5 cellular contexts compared by ENCODE assay signal in the genomic region with DNA sequence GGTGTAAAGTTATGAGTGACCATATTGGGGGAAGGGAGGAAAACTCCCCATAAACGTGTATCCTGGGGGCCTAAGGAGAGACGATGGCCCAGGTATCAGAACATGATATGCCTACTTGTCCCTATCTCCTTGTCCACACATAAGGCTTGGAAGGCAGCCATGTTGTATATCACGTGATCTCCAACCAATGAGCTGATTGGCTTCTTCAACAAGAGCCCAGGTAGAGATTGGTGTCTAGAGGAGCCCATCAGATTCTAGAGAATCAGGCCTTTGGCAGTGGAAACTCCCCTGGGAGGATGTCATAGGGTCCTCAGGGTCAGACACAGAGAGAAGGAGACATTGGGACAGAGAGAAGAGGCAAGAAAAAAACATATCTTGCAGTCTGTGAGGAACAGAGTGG. TPM values are rescaled to one million over a fixed set of nuclear protein-coding genes. Genes with fewer than 3 reads are reported as not detected.
"Had no signal": no experiment of that assay in that cellular context is flagged by ENCODE, and none has a peak within 500 bp of the region (broad histone marks: within the 10 kb centered on the region; RNA-seq: fewer than 3 reads in every experiment).

No MANE protein-coding gene starts in this region.

RNA-seq across cellular contexts. Expression of a gene that starts 13.6 kb away (rescaled TPM):
- total RNA-seq: T-cell had no signal

RNA-seq across cellular contexts. Expression of a gene that starts 32.6 kb away (rescaled TPM):
- total RNA-seq: MCF 10A, NCI-H460, PC-3, SK-MEL-5, T-cell had no signal
